ENCODE assay signal across 27 cellular contexts in genomic region chr12:17206553-17206952, GRCh38.
"Had no signal": no experiment of that assay in that cellular context is flagged by ENCODE, and none has a peak within 500 bp of the region (broad histone marks: within the 10 kb centered on the region; RNA-seq: fewer than 3 reads in every experiment).

No MANE protein-coding gene starts in this region.

- H3K36me3 ChIP-seq: neural progenitor cell, ovary, right lobe of liver, sigmoid colon, stomach, thoracic aorta, thyroid gland, tibial nerve, upper lobe of left lung, vagina had no signal

- H3K9me3 Mint-ChIP-seq: nephron; neural progenitor cell; stimulated activated naive CD8-positive, alpha-beta T cell treated with anti-CD3 and anti-CD28 coated beads, Interleukin-15, Interleukin-2, amounts not matched to agents 100 ng/mL and 50 ng/mL, for 24 hours had no signal

- H3K27me3 Mint-ChIP-seq: progenitor cell of endocrine pancreas; stimulated activated naive B cell treated with anti-CD40 and anti-IgM and Interleukin-4, amounts not matched to agents 10 μg/mL and 1 μg/mL and 100 μg/mL, for 72 hours; stimulated activated naive CD8-positive, alpha-beta T cell treated with anti-CD3 and anti-CD28 coated beads, Interleukin-15, Interleukin-2, amounts not matched to agents 100 ng/mL and 50 ng/mL, for 24 hours had no signal

- H3K4me2 ChIP-seq: neural progenitor cell had no signal

- H3K9me3 ChIP-seq: ovary, psoas muscle, right lobe of liver, thoracic aorta, thyroid gland, upper lobe of left lung, vagina had no signal

- H3K27me3 ChIP-seq: neural progenitor cell, ovary, right lobe of liver, sigmoid colon, stomach, thyroid gland, tibial nerve, upper lobe of left lung, vagina had no signal

- H3K79me2 ChIP-seq: parathyroid adenoma had no signal

- H3K4me3 ChIP-seq: neural progenitor cell, ovary, psoas muscle, right lobe of liver, sigmoid colon, stomach, thoracic aorta, thyroid gland, tibial nerve, upper lobe of left lung, vagina had no signal

- H2AFZ ChIP-seq: neural progenitor cell, parathyroid adenoma had no signal

- DNase-seq: occipital lobe; ovary; posterior cingulate gyrus; psoas muscle; right cardiac atrium; right lobe of liver; sigmoid colon; small intestine; stimulated activated CD4-positive, alpha-beta T cell treated with anti-CD3 and anti-CD28 coated beads, Interleukin-15, amount 100 ng/mL, for 24 hours; stimulated activated CD4-positive, alpha-beta T cell treated with anti-CD3 and anti-CD28 coated beads, Interleukin-2, amount 100 ng/mL, for 24 hours; stimulated activated CD4-positive, alpha-beta T cell treated with anti-CD3 and anti-CD28 coated beads, Interleukin-2, amount 100 ng/mL, for 48 hours; stimulated activated CD4-positive, alpha-beta T cell treated with anti-CD3 and anti-CD28 coated beads, Interleukin-4, amount 100 ng/mL, for 24 hours; stimulated activated naive B cell treated with anti-CD40 and anti-IgM and Interleukin-4, amounts not matched to agents 10 μg/mL and 1 μg/mL and 100 μg/mL, for 72 hours; stimulated activated naive CD4-positive, alpha-beta T cell treated with Interleukin-2 at 50 U/mL for 16 hours; stomach; thyroid gland; trophoblast cell; upper lobe of left lung had no signal

- H3K4me3 Mint-ChIP-seq: nephron; neural progenitor cell; stimulated activated effector memory CD8-positive, alpha-beta T cell treated with anti-CD3 and anti-CD28 coated beads, Interleukin-12 subunit alpha, Interleukin-12 subunit beta, amount 100 ng/mL, for 72 hours; stimulated activated naive B cell treated with anti-CD40 and anti-IgM and Interleukin-4, amounts not matched to agents 10 μg/mL and 1 μg/mL and 100 μg/mL, for 72 hours; stimulated activated naive CD8-positive, alpha-beta T cell treated with anti-CD3 and anti-CD28 coated beads, Interleukin-15, Interleukin-2, amounts not matched to agents 100 ng/mL and 50 ng/mL, for 24 hours had no signal

- H3K27ac ChIP-seq: neural progenitor cell, ovary, parathyroid adenoma, psoas muscle, right lobe of liver, sigmoid colon, stomach, thoracic aorta, thyroid gland, tibial nerve, upper lobe of left lung, vagina had no signal

- H3K4me1 ChIP-seq: neural progenitor cell, parathyroid adenoma, psoas muscle, right lobe of liver, sigmoid colon, stomach, thyroid gland, tibial nerve, upper lobe of left lung, vagina had no signal

- H3K27ac Mint-ChIP-seq: nephron; neural progenitor cell; progenitor cell of endocrine pancreas; stimulated activated effector memory CD8-positive, alpha-beta T cell treated with anti-CD3 and anti-CD28 coated beads, Interleukin-12 subunit alpha, Interleukin-12 subunit beta, amount 100 ng/mL, for 72 hours; stimulated activated naive B cell treated with anti-CD40 and anti-IgM and Interleukin-4, amounts not matched to agents 10 μg/mL and 1 μg/mL and 100 μg/mL, for 72 hours; stimulated activated naive CD8-positive, alpha-beta T cell treated with anti-CD3 and anti-CD28 coated beads, Interleukin-15, Interleukin-2, amounts not matched to agents 100 ng/mL and 50 ng/mL, for 24 hours had no signal

- H3K4me1 Mint-ChIP-seq: nephron; neural progenitor cell; stimulated activated effector memory CD8-positive, alpha-beta T cell treated with anti-CD3 and anti-CD28 coated beads, Interleukin-12 subunit alpha, Interleukin-12 subunit beta, amount 100 ng/mL, for 72 hours; stimulated activated naive B cell treated with anti-CD40 and anti-IgM and Interleukin-4, amounts not matched to agents 10 μg/mL and 1 μg/mL and 100 μg/mL, for 72 hours had no signal

- ATAC-seq: psoas muscle; right cardiac atrium; right lobe of liver; stimulated activated effector memory CD8-positive, alpha-beta T cell treated with anti-CD3 and anti-CD28 coated beads, Interleukin-12 subunit alpha, Interleukin-12 subunit beta, amount 100 ng/mL, for 72 hours; stimulated activated naive B cell treated with anti-CD40 and anti-IgM and Interleukin-4, amounts not matched to agents 10 μg/mL and 1 μg/mL and 100 μg/mL, for 72 hours had no signal

- H3K36me3 Mint-ChIP-seq: neural progenitor cell; stimulated activated effector memory CD8-positive, alpha-beta T cell treated with anti-CD3 and anti-CD28 coated beads, Interleukin-12 subunit alpha, Interleukin-12 subunit beta, amount 100 ng/mL, for 72 hours; stimulated activated naive B cell treated with anti-CD40 and anti-IgM and Interleukin-4, amounts not matched to agents 10 μg/mL and 1 μg/mL and 100 μg/mL, for 72 hours had no signal
